Comparison of ENCODE assay signal across 1 cellular context in the genomic region with DNA sequence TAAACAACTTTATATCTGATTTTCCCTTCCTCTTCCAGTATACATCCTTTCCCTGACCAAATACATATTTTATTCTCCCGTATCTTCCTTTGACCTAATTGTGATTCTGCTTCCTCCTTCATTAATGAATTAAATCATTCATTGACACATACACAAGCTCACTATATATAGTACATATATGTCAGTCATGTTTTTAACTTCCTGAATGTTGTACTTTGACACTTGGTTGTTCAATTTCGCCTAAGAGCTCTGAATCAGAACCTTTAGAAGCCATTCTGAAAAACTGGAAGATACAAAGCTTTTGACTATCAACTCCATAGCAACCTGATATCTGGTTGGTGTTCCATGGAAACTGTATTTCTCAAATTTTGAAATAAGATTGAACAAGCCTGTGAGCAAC.
TF ChIP-seq lines count a peak whose summit lies in the region.

No MANE protein-coding gene starts in this region.

TF ChIP-seq in HCT116, 20 proteins besides CTCF, POLR2A, EP300 and RAD21 (continued from another document):
- TF ChIP-seq, protein P1, sequence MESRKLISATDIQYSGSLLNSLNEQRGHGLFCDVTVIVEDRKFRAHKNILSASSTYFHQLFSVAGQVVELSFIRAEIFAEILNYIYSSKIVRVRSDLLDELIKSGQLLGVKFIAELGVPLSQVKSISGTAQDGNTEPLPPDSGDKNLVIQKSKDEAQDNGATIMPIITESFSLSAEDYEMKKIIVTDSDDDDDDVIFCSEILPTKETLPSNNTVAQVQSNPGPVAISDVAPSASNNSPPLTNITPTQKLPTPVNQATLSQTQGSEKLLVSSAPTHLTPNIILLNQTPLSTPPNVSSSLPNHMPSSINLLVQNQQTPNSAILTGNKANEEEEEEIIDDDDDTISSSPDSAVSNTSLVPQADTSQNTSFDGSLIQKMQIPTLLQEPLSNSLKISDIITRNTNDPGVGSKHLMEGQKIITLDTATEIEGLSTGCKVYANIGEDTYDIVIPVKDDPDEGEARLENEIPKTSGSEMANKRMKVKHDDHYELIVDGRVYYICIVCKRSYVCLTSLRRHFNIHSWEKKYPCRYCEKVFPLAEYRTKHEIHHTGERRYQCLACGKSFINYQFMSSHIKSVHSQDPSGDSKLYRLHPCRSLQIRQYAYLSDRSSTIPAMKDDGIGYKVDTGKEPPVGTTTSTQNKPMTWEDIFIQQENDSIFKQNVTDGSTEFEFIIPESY (IDR thresholded peaks at IDR 0.05; ENCODE audit: extremely low read depth, insufficient replicate concordance, low read length), result no peak
- TF ChIP-seq TCF7L2 (IDR thresholded peaks at IDR 0.05; ENCODE audit: borderline replicate concordance, extremely low read depth, insufficient read depth, insufficient read length) (no peak), JUND (IDR thresholded peaks at IDR 0.05) (no peak), POLR2AphosphoS5 (IDR thresholded peaks at IDR 0.05; ENCODE audit: low read depth, low read length) (no peak), SRF (IDR thresholded peaks at IDR 0.05; ENCODE audit: low read depth) (no peak), CBX3 (IDR thresholded peaks at IDR 0.05; ENCODE audit: low read depth) (no peak), ELF1 (IDR thresholded peaks at IDR 0.05; ENCODE audit: borderline replicate concordance, low read depth) (no peak)
